In the genomic region with DNA sequence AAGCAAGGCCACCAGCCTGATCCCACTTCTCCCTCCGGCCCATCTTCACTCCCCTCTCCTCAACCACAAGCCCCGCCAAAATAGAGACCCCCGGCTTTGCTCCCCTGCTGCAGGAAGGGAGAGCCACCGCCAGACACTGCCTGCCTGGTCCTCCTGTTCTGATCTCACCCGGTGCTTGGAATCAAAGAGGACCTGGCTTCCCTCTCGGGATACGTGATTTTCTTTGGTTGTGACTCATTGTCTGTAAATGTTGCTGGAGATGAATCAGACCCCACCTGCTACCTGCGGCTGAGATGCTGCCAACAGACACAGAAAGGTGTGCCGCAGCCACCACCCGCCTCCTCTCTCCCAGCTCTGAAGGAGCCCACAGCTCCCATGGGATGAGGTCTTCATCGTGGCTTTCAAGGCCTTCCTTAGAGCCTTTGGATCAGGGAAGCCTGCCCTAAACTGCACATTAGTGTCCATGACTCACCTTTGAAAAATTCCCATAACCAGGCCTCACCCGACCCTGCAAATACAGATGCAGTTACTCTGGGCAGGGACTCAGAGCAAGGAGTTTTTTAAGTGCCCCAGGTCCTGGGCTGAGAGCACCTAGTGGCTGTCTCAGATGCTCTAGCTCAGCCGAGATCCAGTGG, we compare ENCODE assay signal across 10 cellular contexts.
DNase-seq lines count a peak whose midpoint lies in the region; ATAC-seq and TF ChIP-seq lines count a peak whose summit lies in the region.
"Had no signal": no experiment of that assay in that cellular context is flagged by ENCODE, and none has a peak within 500 bp of the region (broad histone marks: within the 10 kb centered on the region; RNA-seq: fewer than 3 reads in every experiment).

No MANE protein-coding gene starts in this region.

- peak overlapping the region; percentile 85 for H2AFZ ChIP-seq in neuronal stem cell (ENCODE audit: low read length)

- no peak overlapping the region for H2BK120ac ChIP-seq in neuronal stem cell (ENCODE audit: low read depth, low read length)

- no peaks in the 10 kb centered on the region for H3K36me3 ChIP-seq in neuronal stem cell (replicated peaks in 1 of 2; ENCODE audit: control insufficient read depth in 2 of 2, insufficient read depth in 2 of 2, low read length in 2 of 2)

- H2BK15ac ChIP-seq in neuronal stem cell (ENCODE audit: low read length) = peak overlapping the region; percentile 14

- peak overlapping the region; percentile 44 for H3K4ac ChIP-seq in neuronal stem cell (ENCODE audit: low read length)

- H3K27me3 ChIP-seq in neuronal stem cell (ENCODE audit: control insufficient read depth in 3 of 3, insufficient read depth in 3 of 3, low read depth in 1 of 3, low read length in 3 of 3) = no peaks in the 10 kb centered on the region

- WGBS in neuronal stem cell (ENCODE audit: extremely low coverage in 2 of 2, insufficient read length in 2 of 2, insufficient replicate concordance in 1 of 2), 2 donors = no CpG with 5 or more reads among the region's 13 CpGs

- H2AK5ac ChIP-seq in neuronal stem cell (ENCODE audit: low read depth, low read length) = peak overlapping the region; percentile 8

- no peak overlapping the region for H3K4me3 ChIP-seq in neuronal stem cell (ENCODE audit: low read length in 2 of 2)

- DNase-seq in LoVo (ENCODE audit: low spot score) (peak; percentile 93), dermis blood vessel endothelial cell (peak; percentile 75), neuronal stem cell (ENCODE audit: low spot score) (no peak), SKM-1 treated with dmso at 0.1 percent for 144 hours (lab: John Stamatoyannopoulos, UW; ENCODE audit: unreplicated experiment) (no peak), putamen (ENCODE audit: low spot score) (no peak)
- DNase-seq: activated CD8-positive, alpha-beta memory T cell treated with anti-CD3 and anti-CD28 coated beads, Interleukin-2, amount 10 ng/mL, durations not matched to agents 7 days and 5 days; MM.1S had no signal

- peak overlapping the region; percentile 72 for H2BK5ac ChIP-seq in neuronal stem cell (ENCODE audit: low read length)

- no peak for TF ChIP-seq CTCF in C4-2B (conservative IDR thresholded peaks at IDR 0.05)

- no peak overlapping the region for H4K8ac ChIP-seq in neuronal stem cell (ENCODE audit: low read depth, low read length)

- H3K9me3 ChIP-seq in neuronal stem cell (replicated peaks in 1 of 2; ENCODE audit: control insufficient read depth in 2 of 2, insufficient read depth in 1 of 2, low read depth in 1 of 2, low read length in 2 of 2) = no peaks in the 10 kb centered on the region

- no peak overlapping the region for H3K9ac ChIP-seq in neuronal stem cell (ENCODE audit: low read depth, low read length, poor library complexity)

- peaks cover 30 to 31% of the 10 kb centered on the region in 2 donors for H3K4me1 ChIP-seq in neuronal stem cell (ENCODE audit: control insufficient read depth in 2 of 2, insufficient read depth in 1 of 2, low read depth in 1 of 2, low read length in 2 of 2)

- H3K18ac ChIP-seq in neuronal stem cell (ENCODE audit: low read length) = peak overlapping the region; percentile 97

- H3K14ac ChIP-seq in neuronal stem cell (ENCODE audit: low read length) = no peak overlapping the region

- H3K4me2 ChIP-seq in neuronal stem cell (ENCODE audit: insufficient read depth, low read length, poor library complexity, severe bottlenecking) = peak overlapping the region; percentile 12

- no peak overlapping the region for H3K23ac ChIP-seq in neuronal stem cell (ENCODE audit: low read depth, low read length, poor library complexity)

- no peak for ATAC-seq in HG03135 (IDR thresholded peaks at IDR 0.05; ENCODE audit: unreplicated experiment)
- ATAC-seq in activated CD4-positive, CD25-positive, alpha-beta regulatory T cell treated with anti-CD3 and anti-CD28 coated beads, Interleukin-2, amount 50 U/mL, for 24 hours = no peak
- ATAC-seq: activated CD8-positive, alpha-beta memory T cell treated with anti-CD3 and anti-CD28 coated beads, Interleukin-2, amount 10 ng/mL, durations not matched to agents 7 days and 5 days had no signal

- H4K91ac ChIP-seq in neuronal stem cell (ENCODE audit: low read depth, low read length, poor library complexity) = peak overlapping the region; percentile 40

- H3K27ac ChIP-seq in C4-2B (peak overlapping the region; percentile 51), neuronal stem cell (replicated peaks; ENCODE audit: low read length) (peak overlapping the region; percentile 16)

- peak overlapping the region; percentile 86 for H2BK12ac ChIP-seq in neuronal stem cell (ENCODE audit: low read length)

- no peaks in the 10 kb centered on the region for H3K79me1 ChIP-seq in neuronal stem cell (ENCODE audit: low read depth, low read length)

Comparison
In these comparisons a context has a peak if more than half of its experiments do, and no peak if none do; other contexts are left out.
1. DNase-seq: peak in LoVo (single experiment) and dermis blood vessel endothelial cell (single experiment); none in neuronal stem cell (single experiment), SKM-1 treated with dmso at 0.1 percent for 144 hours (single experiment) and putamen (single experiment).